ENCODE assay signal across 9 cellular contexts in genomic region chr1:39646232-39647081, GRCh38. TPM values are rescaled to one million over a fixed set of nuclear protein-coding genes. Genes with fewer than 3 reads are reported as not detected.
DNase-seq lines count a peak whose midpoint lies in the region; ATAC-seq, FAIRE-seq and TF ChIP-seq lines count a peak whose summit lies in the region.
"Had no signal": no experiment of that assay in that cellular context is flagged by ENCODE, and none has a peak within 500 bp of the region (broad histone marks: within the 10 kb centered on the region; RNA-seq: fewer than 3 reads in every experiment).

No MANE protein-coding gene starts in this region.

- H3K27me3 Mint-ChIP-seq in brain: peaks cover 29% of the 10 kb centered on the region
- no peaks in the 10 kb centered on the region for H3K27me3 Mint-ChIP-seq in activated naive CD4-positive, alpha-beta T cell treated with anti-CD3 and anti-CD28 coated beads for 36 hours (ENCODE audit: low read depth)

- H3K9me1 ChIP-seq in keratinocyte (ENCODE audit: control insufficient read depth, extremely low read depth, insufficient read depth, low read length): no peaks in the 10 kb centered on the region

- H3K36me3 ChIP-seq in keratinocyte (ENCODE audit: control insufficient read depth in 2 of 2, extremely low read depth in 1 of 2, insufficient read depth in 2 of 2, low read length in 2 of 2): no peaks in the 10 kb centered on the region

- no peaks in the 10 kb centered on the region for H3K36me3 Mint-ChIP-seq in brain
- H3K36me3 Mint-ChIP-seq in activated naive CD4-positive, alpha-beta T cell treated with anti-CD3 and anti-CD28 coated beads for 36 hours (ENCODE audit: low read depth): no peaks in the 10 kb centered on the region

- CTCF ChIA-PET in activated naive CD4-positive, alpha-beta T cell treated with anti-CD3 and anti-CD28 coated beads for 36 hours (lab: Charles Lee): interaction anchor here (0.6 to 4.2 kb wide), 5 partner anchors 12 to 69 kb away, joined by 3 to 33 read pairs (median 3); no protein-coding TSS in a partner anchor

- peaks cover 7% of the 10 kb centered on the region for H3K4me1 ChIP-seq in keratinocyte (ENCODE audit: control insufficient read depth, extremely low read depth, insufficient read depth, low read length)

- intact Hi-C loops in activated naive CD4-positive, alpha-beta T cell treated with anti-CD3 and anti-CD28 coated beads for 36 hours (cut with micrococcal nuclease): no loop called here

- H3K9me3 ChIP-seq in keratinocyte (ENCODE audit: control insufficient read depth, low read depth, low read length): no peaks in the 10 kb centered on the region

- H3K9ac ChIP-seq in keratinocyte (ENCODE audit: control insufficient read depth, extremely low read depth, insufficient read depth, low read length): no peak overlapping the region

- DNase-seq in HFF-Myc (ENCODE audit: extremely low read depth, low read depth) (peak; percentile 87), keratinocyte (ENCODE audit: low read depth, low spot score) (peak; percentile 11), GM10266 (ENCODE audit: extremely low spot score) (no peak), NCI-H510A treated with DMSO at 0.1 percent for 48 hours (lab: John Stamatoyannopoulos, UW) (no peak)
- no peak for DNase-seq in activated naive CD4-positive, alpha-beta T cell treated with anti-CD3 and anti-CD28 coated beads for 36 hours
- DNase-seq: T-helper 1 cell had no signal

- H3K4me3 Mint-ChIP-seq in brain: peak overlapping the region in 2 of 5 experiments; percentile 35 to 46
- no peak overlapping the region for H3K4me3 Mint-ChIP-seq in activated naive CD4-positive, alpha-beta T cell treated with anti-CD3 and anti-CD28 coated beads for 36 hours

- H3K4me1 Mint-ChIP-seq in brain: peaks cover 44% of the 10 kb centered on the region
- H3K4me1 Mint-ChIP-seq in activated naive CD4-positive, alpha-beta T cell treated with anti-CD3 and anti-CD28 coated beads for 36 hours (ENCODE audit: low read depth): no peaks in the 10 kb centered on the region

- H3K9me3 Mint-ChIP-seq in brain: peaks cover 0 to 8% (median 0%) of the 10 kb centered on the region in 5 experiments
- H3K9me3 Mint-ChIP-seq in activated naive CD4-positive, alpha-beta T cell treated with anti-CD3 and anti-CD28 coated beads for 36 hours: no peaks in the 10 kb centered on the region

- no peaks in the 10 kb centered on the region for H4K20me1 ChIP-seq in keratinocyte (ENCODE audit: control insufficient read depth, extremely low read depth, insufficient read depth, low read length)

- dilution Hi-C loops in keratinocyte (cut with MboI; ENCODE audit: extremely low pct_ligation_motif_present, low sequenced_read_pairs): no loop called here

- ATAC-seq in GM19395 (IDR thresholded peaks at IDR 0.05; ENCODE audit: unreplicated experiment): no peak

- no peaks in the 10 kb centered on the region for H3K79me2 ChIP-seq in keratinocyte (ENCODE audit: control insufficient read depth, insufficient read depth, low read length)

- peaks cover 8% of the 10 kb centered on the region for H3K27me3 ChIP-seq in keratinocyte (ENCODE audit: control insufficient read depth, extremely low read depth, insufficient read depth, low read length)

- peak overlapping the region in 3 of 5 experiments; percentile 56 to 91 (median 83) for H3K27ac Mint-ChIP-seq in brain
- no peak overlapping the region for H3K27ac Mint-ChIP-seq in activated naive CD4-positive, alpha-beta T cell treated with anti-CD3 and anti-CD28 coated beads for 36 hours

- TF ChIP-seq CTCF in HFF-Myc (IDR thresholded peaks at IDR 0.05; ENCODE audit: low read depth, low read length, missing control alignments) (no peak), brain (conservative IDR thresholded peaks at IDR 0.05) (no peak), keratinocyte (optimal IDR thresholded peaks at IDR 0.05 in 1 of 3, IDR thresholded peaks at IDR 0.05 in 1 of 3, conservative IDR thresholded peaks at IDR 0.05 in 1 of 3; ENCODE audit: extremely low read depth in 1 of 3, insufficient read depth in 2 of 3, low read length in 3 of 3) (peak in 2 of 3 experiments; percentile 30 to 36), GM10266 (IDR thresholded peaks at IDR 0.05; ENCODE audit: control insufficient read depth, insufficient read depth, low read depth, missing control alignments) (no peak)

- peak; percentile 26 for FAIRE-seq in keratinocyte (lab: Jason Lieb, UNC)

- no peak overlapping the region for H2AFZ ChIP-seq in keratinocyte (ENCODE audit: control insufficient read depth, low read length)

- no peak overlapping the region for H3K27ac ChIP-seq in keratinocyte (ENCODE audit: control insufficient read depth, insufficient read depth, low read length)
- H3K27ac ChIP-seq in temporal lobe (ENCODE audit: low read depth, low read length): peak overlapping the region; percentile 20

- H3K4me2 ChIP-seq in keratinocyte (ENCODE audit: control insufficient read depth, extremely low read depth, insufficient read depth, low read depth, low read length): no peak overlapping the region

- H3K4me3 ChIP-seq in HFF-Myc (replicated peaks; ENCODE audit: low read depth, low read length): no peak overlapping the region
- no peak overlapping the region for H3K4me3 ChIP-seq in keratinocyte (ENCODE audit: control insufficient read depth in 2 of 3, extremely low read depth in 1 of 3, insufficient read depth in 2 of 3, low read depth in 1 of 3, low read length in 3 of 3)

RNA-seq across cellular contexts. Expression of gene HEYL, which starts 7.0 kb away (rescaled TPM):
- polyA plus RNA-seq in brain (ENCODE audit: insufficient read depth, low read depth, low replicate concordance): 10.7 TPM
- polyA plus RNA-seq in keratinocyte: not detected in 3 replicates
- not detected for polyA plus RNA-seq in keratinocyte (2011; ENCODE audit: low read depth)
- not detected in 2 replicates for polyA plus RNA-seq in keratinocyte (2011; cell fraction: cytosol; rRNA removed)
- polyA plus RNA-seq in keratinocyte (2011; cell fraction: nucleus; rRNA removed): not detected in 2 replicates
- polyA plus RNA-seq in keratinocyte (2012; ENCODE audit: low replicate concordance): 0.02 TPM in 1 of 2 replicates, not detected in the other
- polyA minus RNA-seq in keratinocyte: not detected in 3 replicates
- polyA minus RNA-seq in keratinocyte (2011; cell fraction: cytosol; rRNA and poly(A)+ RNA removed): not detected
- polyA minus RNA-seq in keratinocyte (2011; cell fraction: nucleus; rRNA and poly(A)+ RNA removed): not detected in 2 replicates
- 0.98 TPM for total RNA-seq in temporal lobe
- total RNA-seq in activated naive CD4-positive, alpha-beta T cell treated with anti-CD3 and anti-CD28 coated beads for 36 hours: under 1 TPM; 0.15 to 0.17 TPM

RNA-seq across cellular contexts. Expression of gene NT5C1A, which starts 25.4 kb away (rescaled TPM):
- polyA plus RNA-seq in brain (ENCODE audit: insufficient read depth, low read depth, low replicate concordance) (not detected), keratinocyte (not detected in 3 replicates)
- not detected for polyA plus RNA-seq in keratinocyte (2011; ENCODE audit: low read depth)
- polyA plus RNA-seq in keratinocyte (2011; cell fraction: cytosol; rRNA removed): not detected in 2 replicates
- polyA plus RNA-seq in keratinocyte (2011; cell fraction: nucleus; rRNA removed): not detected in 2 replicates
- polyA plus RNA-seq in keratinocyte (2012; ENCODE audit: low replicate concordance): not detected in 2 replicates
- not detected in 3 replicates for polyA minus RNA-seq in keratinocyte
- not detected for polyA minus RNA-seq in keratinocyte (2011; cell fraction: cytosol; rRNA and poly(A)+ RNA removed)
- polyA minus RNA-seq in keratinocyte (2011; cell fraction: nucleus; rRNA and poly(A)+ RNA removed): not detected in 2 replicates
- 1.7 TPM for total RNA-seq in temporal lobe
- total RNA-seq in activated naive CD4-positive, alpha-beta T cell treated with anti-CD3 and anti-CD28 coated beads for 36 hours: not detected

RNA-seq across cellular contexts. Expression of gene HPCAL4, which starts 44.8 kb away (rescaled TPM):
- polyA plus RNA-seq in brain (ENCODE audit: insufficient read depth, low read depth, low replicate concordance): 20.0 TPM
- not detected in 3 replicates for polyA plus RNA-seq in keratinocyte
- polyA plus RNA-seq in keratinocyte (2011; ENCODE audit: low read depth): not detected
- not detected in 2 replicates for polyA plus RNA-seq in keratinocyte (2011; cell fraction: cytosol; rRNA removed)
- polyA plus RNA-seq in keratinocyte (2011; cell fraction: nucleus; rRNA removed): not detected in 2 replicates
- not detected in 2 replicates for polyA plus RNA-seq in keratinocyte (2012; ENCODE audit: low replicate concordance)
- not detected in 3 replicates for polyA minus RNA-seq in keratinocyte
- polyA minus RNA-seq in keratinocyte (2011; cell fraction: cytosol; rRNA and poly(A)+ RNA removed): not detected
- polyA minus RNA-seq in keratinocyte (2011; cell fraction: nucleus; rRNA and poly(A)+ RNA removed): not detected in 2 replicates
- total RNA-seq in temporal lobe: 51.4 TPM
- under 1 TPM; 0.43 to 0.52 TPM for total RNA-seq in activated naive CD4-positive, alpha-beta T cell treated with anti-CD3 and anti-CD28 coated beads for 36 hours

Comparison
In these comparisons a context has a peak if more than half of its experiments do, and no peak if none do; other contexts are left out.
1. DNase-seq: peak in HFF-Myc (single experiment) and keratinocyte (single experiment); none in activated naive CD4-positive, alpha-beta T cell treated with anti-CD3 and anti-CD28 coated beads for 36 hours (single experiment), GM10266 (single experiment) and NCI-H510A treated with DMSO at 0.1 percent for 48 hours (single experiment).
2. CTCF ChIP-seq: peak in keratinocyte (2 of 3); none in HFF-Myc (single experiment), brain (0 of 2) and GM10266 (single experiment).
3. RNA of gene HPCAL4, which starts 44.8 kb away (total RNA-seq): 51.4 TPM in temporal lobe (single experiment); 0.43 to 0.52 TPM in activated naive CD4-positive, alpha-beta T cell treated with anti-CD3 and anti-CD28 coated beads for 36 hours; every median in the first group is over 10 times any median in the second.